In genomic region chr12:107607464-107608392, GRCh38 we compare ENCODE assay signal across 8 cellular contexts.
A peak's percentile ranks its signal among the peaks of the same experiment; 100 is the strongest.
DNase-seq lines count a peak whose midpoint lies in the region; ATAC-seq and TF ChIP-seq lines count a peak whose summit lies in the region.

No MANE protein-coding gene starts in this region.

- ATAC-seq in HG03439 (IDR thresholded peaks at IDR 0.05; ENCODE audit: unreplicated experiment) (peak; percentile 63), GM21723 (IDR thresholded peaks at IDR 0.05; ENCODE audit: unreplicated experiment) (no peak)

- no peak overlapping the region for H3K4me3 ChIP-seq in lower leg skin (ENCODE audit: low read depth, poor library complexity, severe bottlenecking)

- peak in 1 of 3 donors; percentile 84 for TF ChIP-seq CTCF in lower leg skin (IDR thresholded peaks at IDR 0.05)

- TF ChIP-seq POLR2A in lower leg skin (IDR thresholded peaks at IDR 0.05), result no peak

- intact Hi-C loops in lower leg skin (cut with DNase I; ENCODE audit: low total_unique reads), result loop anchor here (2.0 kb wide), 1 partner anchor 477 kb away; no protein-coding TSS in a partner anchor

- DNase-seq in DMS153 (lab: John Stamatoyannopoulos, UW) (peak; percentile 71), NCI-H526 treated with DMSO at 0.1 percent for 48 hours (lab: John Stamatoyannopoulos, UW) (peak; percentile 47), dermis microvascular lymphatic vessel endothelial cell (ENCODE audit: low read depth in 2 of 2) (peak; percentile 56 to 72), lower leg skin (ENCODE audit: low spot score in 2 of 2) (peak; percentile 47 to 94)
- DNase-seq in activated CD4-positive, alpha-beta T cell treated with anti-CD3 and anti-CD28 coated beads, Interleukin-2, amount 50 U/mL, for 48 hours, result peak; percentile 84 to 85
- peak; percentile 71 to 77 (median 75) for DNase-seq in stimulated activated CD4-positive, alpha-beta T cell treated with anti-CD3 and anti-CD28 coated beads, TNF-alpha, amount 100 ng/mL, for 24 hours (ENCODE audit: low read depth in 3 of 3)

- WGBS in lower leg skin, 2 donors, result 30 to 32% methylated on average over 21 of the region's 21 CpGs
